25 cellular contexts compared by ENCODE assay signal in genomic region chr6:163036251-163036650, GRCh38.
"Had no signal": no experiment of that assay in that cellular context is flagged by ENCODE, and none has a peak within 500 bp of the region (broad histone marks: within the 10 kb centered on the region; RNA-seq: fewer than 3 reads in every experiment).

No MANE protein-coding gene starts in this region.

- H3K27me3 Mint-ChIP-seq: activated CD4-positive, alpha-beta memory T cell treated with anti-CD3 and anti-CD28 coated beads, Interleukin-2, amount 10 ng/mL, durations not matched to agents 7 days and 5 days; activated CD4-positive, alpha-beta T cell treated with anti-CD3 and anti-CD28 coated beads for 36 hours; activated naive CD8-positive, alpha-beta T cell treated with anti-CD3 and anti-CD28 coated beads, Interleukin-2, amount 10 ng/mL, durations not matched to agents 7 days and 5 days; T-cell had no signal

- H3K4me1 ChIP-seq: adrenal gland, SJSA1 had no signal

- H3K4me3 Mint-ChIP-seq: activated CD4-positive, alpha-beta memory T cell treated with anti-CD3 and anti-CD28 coated beads, Interleukin-2, amount 10 ng/mL, durations not matched to agents 7 days and 5 days; activated CD4-positive, alpha-beta T cell treated with anti-CD3 and anti-CD28 coated beads for 36 hours; activated naive CD8-positive, alpha-beta T cell treated with anti-CD3 and anti-CD28 coated beads, Interleukin-2, amount 10 ng/mL, durations not matched to agents 7 days and 5 days; activated T-cell treated with anti-CD3 and anti-CD28 coated beads, Interleukin-2, amount 50 U/mL, for 72 hours; T-cell had no signal

- H3K27ac Mint-ChIP-seq: activated CD4-positive, alpha-beta memory T cell treated with anti-CD3 and anti-CD28 coated beads, Interleukin-2, amount 10 ng/mL, durations not matched to agents 7 days and 5 days; activated CD4-positive, alpha-beta T cell treated with anti-CD3 and anti-CD28 coated beads for 36 hours; activated naive CD8-positive, alpha-beta T cell treated with anti-CD3 and anti-CD28 coated beads, Interleukin-2, amount 10 ng/mL, durations not matched to agents 7 days and 5 days; activated T-cell treated with anti-CD3 and anti-CD28 coated beads, Interleukin-2, amount 50 U/mL, for 72 hours; activated T-helper 2 cell treated with anti-CD3 and anti-CD28 coated beads, Interferon-gamma antibody, Interleukin-2, Interleukin-4, amounts not matched to agents 10 μg/mL and 5 μg/mL and 100 μg/mL, durations not matched to agents 14 hours and 24 hours and 36 hours; T-cell had no signal

- H3K36me3 ChIP-seq: adrenal gland, SJSA1 had no signal

- H3K4me1 Mint-ChIP-seq: activated CD4-positive, alpha-beta memory T cell treated with anti-CD3 and anti-CD28 coated beads, Interleukin-2, amount 10 ng/mL, durations not matched to agents 7 days and 5 days; activated CD4-positive, alpha-beta T cell treated with anti-CD3 and anti-CD28 coated beads for 36 hours; activated naive CD8-positive, alpha-beta T cell treated with anti-CD3 and anti-CD28 coated beads, Interleukin-2, amount 10 ng/mL, durations not matched to agents 7 days and 5 days; T-cell had no signal

- H3K36me3 Mint-ChIP-seq: activated naive CD8-positive, alpha-beta T cell treated with anti-CD3 and anti-CD28 coated beads, Interleukin-2, amount 10 ng/mL, durations not matched to agents 7 days and 5 days; T-cell had no signal

- DNase-seq: activated CD4-positive, alpha-beta memory T cell treated with anti-CD3 and anti-CD28 coated beads, Interleukin-2, amount 10 ng/mL, durations not matched to agents 7 days and 5 days; activated CD4-positive, alpha-beta T cell treated with anti-CD3 and anti-CD28 coated beads for 36 hours; activated CD4-positive, alpha-beta T cell treated with anti-CD3 and anti-CD28 coated beads, Interleukin-2, amount 50 U/mL, for 1 hour; activated CD8-positive, alpha-beta memory T cell treated with anti-CD3 and anti-CD28 coated beads, Interleukin-2, amount 50 U/mL, for 4 hours; activated naive CD4-positive, alpha-beta T cell treated with anti-CD3 and anti-CD28 coated beads, Interleukin-2, amount 50 U/mL, for 16 hours; activated naive CD8-positive, alpha-beta T cell treated with anti-CD3 and anti-CD28 coated beads, Interleukin-2, amount 10 ng/mL, durations not matched to agents 7 days and 5 days; activated T-cell treated with anti-CD3 and anti-CD28 coated beads, Interleukin-2, amount 50 U/mL, for 72 hours; adrenal gland; anterior cingulate cortex; cerebellar nuclear complex; KG1; NCI-H1048; NCI-H1417 treated with DMSO at 0.1 percent for 48 hours; NCI-H1694; NCI-H2029; NCI-H345; NCI-H510A; NCI-H526 treated with DMSO at 0.1 percent for 48 hours; OCI-M1; SHP77; T-cell; T-helper 2 cell had no signal

- H3K27me3 ChIP-seq: adrenal gland, SJSA1 had no signal

- H3K27ac ChIP-seq: adrenal gland, SJSA1, VCaP had no signal

- H3K4me3 ChIP-seq: adrenal gland, SJSA1 had no signal
